In the genomic region with DNA sequence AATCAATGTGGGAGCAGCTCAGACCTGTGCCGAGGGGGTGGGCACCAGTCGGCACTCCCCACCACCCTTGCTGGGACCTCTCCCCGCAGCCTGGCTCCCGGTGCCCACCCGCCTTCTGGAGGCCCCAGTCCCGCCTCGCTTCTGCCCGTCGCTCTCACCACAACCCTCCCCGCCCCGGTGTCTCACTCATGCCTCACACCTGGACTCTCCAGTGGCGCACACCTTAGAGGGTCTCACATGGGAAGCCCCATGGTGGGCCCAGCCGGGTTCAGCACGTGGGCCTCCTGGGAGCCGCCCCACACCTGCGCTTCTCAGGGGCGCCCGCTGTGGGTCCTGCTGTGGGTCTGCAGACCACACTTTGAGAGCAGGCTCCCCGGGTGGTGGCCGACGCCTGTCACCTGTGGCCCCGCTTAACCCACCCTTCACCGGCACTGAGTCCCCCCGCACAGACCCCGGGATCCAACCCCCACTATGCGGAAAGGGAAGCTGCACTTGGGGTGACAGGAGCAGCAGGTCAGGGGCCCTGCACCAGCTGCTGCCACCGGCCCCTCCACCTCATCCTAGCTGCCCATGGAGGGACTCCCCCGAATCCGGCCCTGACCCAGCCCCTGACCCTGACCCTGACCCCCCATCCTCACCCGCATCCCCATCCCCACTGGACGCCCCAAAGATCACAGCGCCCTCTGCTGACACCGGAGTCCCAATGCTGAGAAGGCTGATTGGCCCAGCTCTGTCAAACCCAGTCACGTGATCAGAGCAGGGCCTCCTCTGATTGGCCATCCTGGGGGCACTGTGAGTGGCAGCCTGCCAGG, we compare ENCODE assay signal across 8 cellular contexts. TPM values are rescaled to one million over a fixed set of nuclear protein-coding genes. Genes with fewer than 3 reads are reported as not detected.
DNase-seq lines count a peak whose midpoint lies in the region; ATAC-seq and TF ChIP-seq lines count a peak whose summit lies in the region.

No MANE protein-coding gene starts in this region.

- H3K27ac Mint-ChIP-seq in activated CD4-positive, alpha-beta T cell treated with anti-CD3 and anti-CD28 coated beads, Interleukin-2, amount 10 ng/mL, durations not matched to agents 7 days and 5 days: no peak overlapping the region
- H3K27ac Mint-ChIP-seq in progenitor cell of endocrine pancreas: no peak overlapping the region

- CTCF ChIA-PET in BJ (lab: Yijun Ruan, JAX): interaction anchor here (0.6 to 5.0 kb wide), 6 partner anchors 9 to 70 kb away, joined by 3 to 26 read pairs (median 4); no protein-coding TSS in a partner anchor
- CTCF ChIA-PET in HEK293T (lab: Yijun Ruan, JAX): interaction anchor here (1.2 kb wide), 1 partner anchor 31 kb away, joined by 3 read pairs; no protein-coding TSS in a partner anchor
- CTCF ChIA-PET in activated CD4-positive, alpha-beta T cell treated with anti-CD3 and anti-CD28 coated beads, Interleukin-2, amount 10 ng/mL, durations not matched to agents 7 days and 5 days (lab: Charles Lee): interaction anchor here (0.5 to 1.9 kb wide), 4 partner anchors 14 to 302 kb away, joined by 3 to 10 read pairs (median 4); no protein-coding TSS in a partner anchor

- peaks cover 5% of the 10 kb centered on the region for H3K27me3 ChIP-seq in BJ (ENCODE audit: control insufficient read depth, insufficient read depth, low read length)

- ATAC-seq in HG03196 (IDR thresholded peaks at IDR 0.05; ENCODE audit: unreplicated experiment): no peak

- POLR2A ChIA-PET in BJ (lab: Charles Lee): no interaction called here
- POLR2A ChIA-PET in HEK293T (lab: Yijun Ruan, JAX): interaction anchor here (0.6 kb wide), 1 partner anchor 17 kb away, joined by 3 read pairs; no protein-coding TSS in a partner anchor
- POLR2A ChIA-PET in activated CD4-positive, alpha-beta T cell treated with anti-CD3 and anti-CD28 coated beads, Interleukin-2, amount 10 ng/mL, durations not matched to agents 7 days and 5 days (lab: Charles Lee): no interaction called here

- no peak overlapping the region for H3K4me3 Mint-ChIP-seq in activated CD4-positive, alpha-beta T cell treated with anti-CD3 and anti-CD28 coated beads, Interleukin-2, amount 10 ng/mL, durations not matched to agents 7 days and 5 days
- no peak overlapping the region for H3K4me3 Mint-ChIP-seq in progenitor cell of endocrine pancreas (ENCODE audit: low read depth)

- H3K4me3 ChIP-seq in BJ (ENCODE audit: low read depth, low read length): no peak overlapping the region

- no peaks in the 10 kb centered on the region for H3K4me1 Mint-ChIP-seq in activated CD4-positive, alpha-beta T cell treated with anti-CD3 and anti-CD28 coated beads, Interleukin-2, amount 10 ng/mL, durations not matched to agents 7 days and 5 days
- peaks cover 9% of the 10 kb centered on the region for H3K4me1 Mint-ChIP-seq in progenitor cell of endocrine pancreas (ENCODE audit: low read depth)

- no peaks in the 10 kb centered on the region for H3K9me3 Mint-ChIP-seq in activated CD4-positive, alpha-beta T cell treated with anti-CD3 and anti-CD28 coated beads, Interleukin-2, amount 10 ng/mL, durations not matched to agents 7 days and 5 days
- H3K9me3 Mint-ChIP-seq in progenitor cell of endocrine pancreas (ENCODE audit: low read depth): no peaks in the 10 kb centered on the region

- H3K36me3 Mint-ChIP-seq in activated CD4-positive, alpha-beta T cell treated with anti-CD3 and anti-CD28 coated beads, Interleukin-2, amount 10 ng/mL, durations not matched to agents 7 days and 5 days (ENCODE audit: low read depth): no peaks in the 10 kb centered on the region
- no peaks in the 10 kb centered on the region for H3K36me3 Mint-ChIP-seq in progenitor cell of endocrine pancreas (ENCODE audit: insufficient read depth)

- H3K36me3 ChIP-seq in BJ (ENCODE audit: control insufficient read depth, insufficient read depth, low read length): no peaks in the 10 kb centered on the region

- H3K27me3 Mint-ChIP-seq in activated CD4-positive, alpha-beta T cell treated with anti-CD3 and anti-CD28 coated beads, Interleukin-2, amount 10 ng/mL, durations not matched to agents 7 days and 5 days: no peaks in the 10 kb centered on the region
- no peaks in the 10 kb centered on the region for H3K27me3 Mint-ChIP-seq in progenitor cell of endocrine pancreas

- DNase-seq in BJ (ENCODE audit: low read depth) (no peak), HEK293T (ENCODE audit: extremely low spot score) (peak; percentile 82), iPS-NIHi7 (ENCODE audit: extremely low spot score) (peak; percentile 87), mucosa of gallbladder (ENCODE audit: low spot score) (no peak), progenitor cell of endocrine pancreas (ENCODE audit: low spot score, unreplicated experiment) (no peak), ureter (ENCODE audit: low spot score) (no peak)
- DNase-seq in activated CD4-positive, alpha-beta T cell treated with anti-CD3 and anti-CD28 coated beads, Interleukin-2, amount 10 ng/mL, durations not matched to agents 7 days and 5 days: peak; percentile 53

- TF ChIP-seq CTCF in BJ (IDR thresholded peaks at IDR 0.05; ENCODE audit: insufficient read depth, low read depth, low read length): peak; percentile 36
- no peak for TF ChIP-seq CTCF in progenitor cell of endocrine pancreas (IDR thresholded peaks at IDR 0.05; ENCODE audit: unreplicated experiment)

TF ChIP-seq in HEK293T, 16 proteins besides CTCF, POLR2A, EP300 and RAD21:
- TF ChIP-seq TARDBP (IDR thresholded peaks at IDR 0.05): no peak
- TF ChIP-seq, protein P1, sequence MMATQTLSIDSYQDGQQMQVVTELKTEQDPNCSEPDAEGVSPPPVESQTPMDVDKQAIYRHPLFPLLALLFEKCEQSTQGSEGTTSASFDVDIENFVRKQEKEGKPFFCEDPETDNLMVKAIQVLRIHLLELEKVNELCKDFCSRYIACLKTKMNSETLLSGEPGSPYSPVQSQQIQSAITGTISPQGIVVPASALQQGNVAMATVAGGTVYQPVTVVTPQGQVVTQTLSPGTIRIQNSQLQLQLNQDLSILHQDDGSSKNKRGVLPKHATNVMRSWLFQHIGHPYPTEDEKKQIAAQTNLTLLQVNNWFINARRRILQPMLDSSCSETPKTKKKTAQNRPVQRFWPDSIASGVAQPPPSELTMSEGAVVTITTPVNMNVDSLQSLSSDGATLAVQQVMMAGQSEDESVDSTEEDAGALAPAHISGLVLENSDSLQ (IDR thresholded peaks at IDR 0.05): peak; percentile 78
- TF ChIP-seq CTBP1 (IDR thresholded peaks at IDR 0.05; ENCODE audit: borderline replicate concordance): no peak

RNA-seq across cellular contexts. Expression of a gene that starts 27.4 kb away (rescaled TPM):
- polyA plus RNA-seq in BJ (2011; rRNA removed): 34.6 and 55.4 TPM in 2 replicates
- polyA minus RNA-seq in BJ (2011; rRNA and poly(A)+ RNA removed): 49.8 and 63.7 TPM in 2 replicates
- 100 to 1,000 TPM in 1 of 2 experiments, 10 to 100 TPM in 1; 94.4 to 109 TPM for total RNA-seq in activated CD4-positive, alpha-beta T cell treated with anti-CD3 and anti-CD28 coated beads, Interleukin-2, amount 10 ng/mL, durations not matched to agents 7 days and 5 days
- total RNA-seq in mucosa of gallbladder (135 TPM), progenitor cell of endocrine pancreas (128 and 130 TPM in 2 replicates), ureter (94.4 TPM)

Comparison
In these comparisons a context has a peak if more than half of its experiments do, and no peak if none do; other contexts are left out.
1. DNase-seq: peak in HEK293T (single experiment), activated CD4-positive, alpha-beta T cell treated with anti-CD3 and anti-CD28 coated beads, Interleukin-2, amount 10 ng/mL, durations not matched to agents 7 days and 5 days (single experiment) and iPS-NIHi7 (single experiment); none in BJ (single experiment), mucosa of gallbladder (single experiment), progenitor cell of endocrine pancreas (single experiment) and ureter (single experiment).